Comparison of ENCODE assay signal across 8 cellular contexts in the genomic region with DNA sequence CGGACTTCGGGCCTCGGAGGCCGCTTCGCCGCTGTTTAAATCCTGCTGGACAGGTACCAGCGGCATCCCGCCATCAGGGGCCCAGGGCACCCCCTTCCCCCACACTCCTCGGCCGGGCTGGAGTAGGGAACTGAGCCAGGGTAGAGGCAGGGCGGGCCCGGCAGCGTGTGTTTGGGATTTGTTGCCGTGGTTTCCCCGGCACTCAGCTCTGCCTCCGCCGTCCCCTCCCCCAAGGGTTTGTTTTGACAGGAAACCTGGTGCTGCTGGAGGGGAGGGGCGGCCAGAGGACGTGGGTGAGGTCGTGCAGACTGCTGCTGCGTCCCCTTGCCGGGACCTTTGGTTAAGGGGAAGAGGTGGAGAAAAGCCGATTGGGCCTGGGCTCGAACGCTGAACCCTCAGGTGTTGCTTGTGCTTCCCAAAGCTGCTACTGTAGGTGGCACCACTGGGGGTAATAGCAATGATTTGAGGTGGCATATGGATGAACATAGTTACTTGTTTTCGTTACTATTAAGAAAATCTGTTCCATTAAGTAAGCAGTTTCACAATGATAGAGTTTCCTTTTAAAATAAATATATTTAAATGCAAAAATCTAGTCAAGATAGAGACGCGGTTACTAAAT. TPM values are rescaled to one million over a fixed set of nuclear protein-coding genes. Genes with fewer than 3 reads are reported as not detected.
DNase-seq lines count a peak whose midpoint lies in the region; ATAC-seq, FAIRE-seq and TF ChIP-seq lines count a peak whose summit lies in the region.

No MANE protein-coding gene starts in this region.

- H3K4me3 Mint-ChIP-seq in activated T-helper 2 cell treated with anti-CD3 and anti-CD28 coated beads, Interferon-gamma antibody, Interleukin-2, Interleukin-4, amounts not matched to agents 10 μg/mL and 5 μg/mL and 100 μg/mL, durations not matched to agents 14 hours and 24 hours and 36 hours (ENCODE audit: low read depth) = peak overlapping the region; percentile 94
- H3K4me3 Mint-ChIP-seq in natural killer cell = peak overlapping the region; percentile 97
- H3K4me3 Mint-ChIP-seq in stimulated activated naive B cell treated with anti-CD40 and anti-IgM and Interleukin-4, amounts not matched to agents 10 μg/mL and 1 μg/mL and 100 μg/mL, for 72 hours = peak overlapping the region; percentile 92 to 100

- no peaks in the 10 kb centered on the region for H3K27me3 Mint-ChIP-seq in activated T-helper 2 cell treated with anti-CD3 and anti-CD28 coated beads, Interferon-gamma antibody, Interleukin-2, Interleukin-4, amounts not matched to agents 10 μg/mL and 5 μg/mL and 100 μg/mL, durations not matched to agents 14 hours and 24 hours and 36 hours (ENCODE audit: low read depth)
- no peaks in the 10 kb centered on the region for H3K27me3 Mint-ChIP-seq in natural killer cell (ENCODE audit: low read depth in 2 of 2)
- H3K27me3 Mint-ChIP-seq in stimulated activated naive B cell treated with anti-CD40 and anti-IgM and Interleukin-4, amounts not matched to agents 10 μg/mL and 1 μg/mL and 100 μg/mL, for 72 hours = no peaks in the 10 kb centered on the region

- H3K9me3 Mint-ChIP-seq in activated T-helper 2 cell treated with anti-CD3 and anti-CD28 coated beads, Interferon-gamma antibody, Interleukin-2, Interleukin-4, amounts not matched to agents 10 μg/mL and 5 μg/mL and 100 μg/mL, durations not matched to agents 14 hours and 24 hours and 36 hours = no peaks in the 10 kb centered on the region
- H3K9me3 Mint-ChIP-seq in natural killer cell = no peaks in the 10 kb centered on the region
- no peaks in the 10 kb centered on the region for H3K9me3 Mint-ChIP-seq in stimulated activated naive B cell treated with anti-CD40 and anti-IgM and Interleukin-4, amounts not matched to agents 10 μg/mL and 1 μg/mL and 100 μg/mL, for 72 hours

- intact Hi-C loops in activated T-helper 2 cell treated with anti-CD3 and anti-CD28 coated beads, Interferon-gamma antibody, Interleukin-2, Interleukin-4, amounts not matched to agents 10 μg/mL and 5 μg/mL and 100 μg/mL, durations not matched to agents 14 hours and 24 hours and 36 hours (cut with micrococcal nuclease) = loop anchor here (2.0 to 10.0 kb wide), 4 partner anchors 53 to 1699 kb away; partner anchors contain the start of genes CKAP4, POLR3B and PWP1
- intact Hi-C loops in natural killer cell (cut with micrococcal nuclease) = no loop called here

- H3K27ac Mint-ChIP-seq in activated T-helper 2 cell treated with anti-CD3 and anti-CD28 coated beads, Interferon-gamma antibody, Interleukin-2, Interleukin-4, amounts not matched to agents 10 μg/mL and 5 μg/mL and 100 μg/mL, durations not matched to agents 14 hours and 24 hours and 36 hours = peak overlapping the region; percentile 100
- peak overlapping the region; percentile 96 to 99 for H3K27ac Mint-ChIP-seq in natural killer cell
- peak overlapping the region; percentile 100 for H3K27ac Mint-ChIP-seq in stimulated activated naive B cell treated with anti-CD40 and anti-IgM and Interleukin-4, amounts not matched to agents 10 μg/mL and 1 μg/mL and 100 μg/mL, for 72 hours

- FAIRE-seq in RCC 7860 (lab: Jason Lieb, UNC) = no peak

- peak; percentile 68 for DNase-seq in GM12865 (ENCODE audit: low read depth)
- DNase-seq in HK-2 (ENCODE audit: unreplicated experiment) = peak; percentile 68
- DNase-seq in RCC 7860 (ENCODE audit: low spot score) = peak; percentile 21
- DNase-seq in activated T-helper 2 cell treated with anti-CD3 and anti-CD28 coated beads, Interferon-gamma antibody, Interleukin-2, Interleukin-4, amounts not matched to agents 10 μg/mL and 5 μg/mL and 100 μg/mL, durations not matched to agents 14 hours and 24 hours and 36 hours (ENCODE audit: low spot score) = peak; percentile 81
- peak; percentile 58 for DNase-seq in fibroblast of mammary gland (ENCODE audit: low read depth)
- DNase-seq in natural killer cell = peak; percentile 76
- DNase-seq in stimulated activated naive B cell treated with anti-CD40 and anti-IgM and Interleukin-4, amounts not matched to agents 10 μg/mL and 1 μg/mL and 100 μg/mL, for 72 hours = peak; percentile 79

- H3K4me3 ChIP-seq in GM12865 (ENCODE audit: low read depth, low read length) = peak overlapping the region; percentile 97
- peak overlapping the region; percentile 93 for H3K4me3 ChIP-seq in fibroblast of mammary gland (ENCODE audit: control insufficient read depth, low read depth, low read length)

- H3K36me3 Mint-ChIP-seq in activated T-helper 2 cell treated with anti-CD3 and anti-CD28 coated beads, Interferon-gamma antibody, Interleukin-2, Interleukin-4, amounts not matched to agents 10 μg/mL and 5 μg/mL and 100 μg/mL, durations not matched to agents 14 hours and 24 hours and 36 hours (ENCODE audit: low read depth) = no peaks in the 10 kb centered on the region
- H3K36me3 Mint-ChIP-seq in natural killer cell = no peaks in the 10 kb centered on the region
- peaks cover 3 to 4% of the 10 kb centered on the region in 2 donors for H3K36me3 Mint-ChIP-seq in stimulated activated naive B cell treated with anti-CD40 and anti-IgM and Interleukin-4, amounts not matched to agents 10 μg/mL and 1 μg/mL and 100 μg/mL, for 72 hours

- TF ChIP-seq CTCF in GM12865 (IDR thresholded peaks at IDR 0.05; ENCODE audit: insufficient read depth, low read depth, low read length, missing control alignments) (no peak), fibroblast of mammary gland (conservative IDR thresholded peaks at IDR 0.05; ENCODE audit: control insufficient read depth, insufficient read depth, low read depth, low read length) (peak; percentile 6), natural killer cell (IDR thresholded peaks at IDR 0.05) (peak; percentile 7)

- H3K4me1 Mint-ChIP-seq in activated T-helper 2 cell treated with anti-CD3 and anti-CD28 coated beads, Interferon-gamma antibody, Interleukin-2, Interleukin-4, amounts not matched to agents 10 μg/mL and 5 μg/mL and 100 μg/mL, durations not matched to agents 14 hours and 24 hours and 36 hours (ENCODE audit: low read depth) = peaks cover 34% of the 10 kb centered on the region
- peaks cover 50 to 53% of the 10 kb centered on the region in 2 donors for H3K4me1 Mint-ChIP-seq in natural killer cell
- H3K4me1 Mint-ChIP-seq in stimulated activated naive B cell treated with anti-CD40 and anti-IgM and Interleukin-4, amounts not matched to agents 10 μg/mL and 1 μg/mL and 100 μg/mL, for 72 hours = peaks cover 33 to 53% of the 10 kb centered on the region in 2 donors

- ATAC-seq in natural killer cell = peak; percentile 40 to 64 (median 42)
- peak; percentile 40 to 46 for ATAC-seq in stimulated activated naive B cell treated with anti-CD40 and anti-IgM and Interleukin-4, amounts not matched to agents 10 μg/mL and 1 μg/mL and 100 μg/mL, for 72 hours (replicated peaks)
- no peak for ATAC-seq in GM21390 (IDR thresholded peaks at IDR 0.05; ENCODE audit: unreplicated experiment)

RNA-seq across cellular contexts. Expression of gene TCP11L2, which starts 0.8 kb away (rescaled TPM):
- total RNA-seq in activated T-helper 2 cell treated with anti-CD3 and anti-CD28 coated beads, Interferon-gamma antibody, Interleukin-2, Interleukin-4, amounts not matched to agents 10 μg/mL and 5 μg/mL and 100 μg/mL, durations not matched to agents 14 hours and 24 hours and 36 hours = 4.8 and 5.1 TPM in 2 replicates
- 10 to 100 TPM; 68.8 to 97.7 (median 71.1) TPM for total RNA-seq in natural killer cell

RNA-seq across cellular contexts. Expression of gene POLR3B, which starts 54.2 kb away (rescaled TPM):
- total RNA-seq in activated T-helper 2 cell treated with anti-CD3 and anti-CD28 coated beads, Interferon-gamma antibody, Interleukin-2, Interleukin-4, amounts not matched to agents 10 μg/mL and 5 μg/mL and 100 μg/mL, durations not matched to agents 14 hours and 24 hours and 36 hours = 8.7 and 8.9 TPM in 2 replicates
- total RNA-seq in natural killer cell = 1 to 10 TPM; 3.8 to 8.1 (median 5.4) TPM

RNA-seq across cellular contexts. Expression of gene CKAP4, which starts 55.5 kb away (rescaled TPM):
- total RNA-seq in activated T-helper 2 cell treated with anti-CD3 and anti-CD28 coated beads, Interferon-gamma antibody, Interleukin-2, Interleukin-4, amounts not matched to agents 10 μg/mL and 5 μg/mL and 100 μg/mL, durations not matched to agents 14 hours and 24 hours and 36 hours = 5.0 and 5.7 TPM in 2 replicates
- 10 to 100 TPM in 1 of 3 donors, 1 to 10 TPM in 2; 2.0 to 19.4 (median 2.0) TPM for total RNA-seq in natural killer cell

Comparison
In these comparisons a context has a peak if more than half of its experiments do, and no peak if none do; other contexts are left out.
1. DNase-seq: peak in every context shown above with its lines; median percentile 81 in activated T-helper 2 cell treated with anti-CD3 and anti-CD28 coated beads, Interferon-gamma antibody, Interleukin-2, Interleukin-4, amounts not matched to agents 10 μg/mL and 5 μg/mL and 100 μg/mL, durations not matched to agents 14 hours and 24 hours and 36 hours; 79 in stimulated activated naive B cell treated with anti-CD40 and anti-IgM and Interleukin-4, amounts not matched to agents 10 μg/mL and 1 μg/mL and 100 μg/mL, for 72 hours; 76 in natural killer cell; 68 in GM12865; 68 in HK-2; 58 in fibroblast of mammary gland; 21 in RCC 7860.
2. RNA of gene TCP11L2, which starts 0.8 kb away (total RNA-seq): 68.8 to 97.7 TPM in natural killer cell; 4.8 to 5.1 TPM in activated T-helper 2 cell treated with anti-CD3 and anti-CD28 coated beads, Interferon-gamma antibody, Interleukin-2, Interleukin-4, amounts not matched to agents 10 μg/mL and 5 μg/mL and 100 μg/mL, durations not matched to agents 14 hours and 24 hours and 36 hours; every median in the first group is over 10 times any median in the second.
3. Peak in every context shown above with its lines, with median percentiles within 50 percentile points of each other: H3K27ac Mint-ChIP-seq and H3K4me3 Mint-ChIP-seq.